Comparison of ENCODE assay signal across 8 cellular contexts in the genomic region with DNA sequence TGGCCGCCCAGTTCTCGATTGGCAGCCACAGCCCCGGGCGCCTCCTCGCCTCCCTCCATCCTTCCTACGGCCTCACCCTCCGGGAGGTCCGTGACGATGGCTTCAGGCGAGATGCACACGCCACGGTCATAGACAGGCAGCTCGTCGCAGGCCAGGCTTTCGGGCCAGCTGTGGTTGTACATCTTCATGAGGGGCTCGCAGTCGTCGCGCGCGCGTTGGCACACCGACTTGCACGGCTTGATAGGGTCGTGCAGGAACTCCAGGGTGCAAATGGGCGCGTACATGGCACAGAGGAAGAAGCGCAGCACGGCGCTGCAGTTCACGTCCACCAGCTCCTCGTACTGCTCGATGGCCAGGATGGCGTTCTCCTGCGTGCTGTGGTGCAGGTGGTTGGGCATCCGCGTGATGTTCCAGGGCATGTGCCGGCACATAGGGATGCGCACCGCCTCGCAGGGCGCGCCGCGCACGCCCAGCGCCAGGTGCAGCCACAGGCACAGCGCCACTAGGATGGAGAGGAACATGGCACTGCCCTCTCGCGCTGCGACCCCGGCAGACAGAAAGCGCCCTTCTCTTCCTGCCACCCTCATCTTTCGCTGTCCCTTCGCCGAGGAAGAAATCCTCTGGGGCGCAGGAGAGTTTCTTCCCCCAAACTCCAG. TPM values are rescaled to one million over a fixed set of nuclear protein-coding genes. Genes with fewer than 3 reads are reported as not detected.
DNase-seq lines count a peak whose midpoint lies in the region; ATAC-seq, FAIRE-seq and TF ChIP-seq lines count a peak whose summit lies in the region.

No MANE protein-coding gene starts in this region.

- H3K4me1 ChIP-seq in SJSA1 (replicated peaks) = peaks cover 20% of the 10 kb centered on the region
- H3K4me1 ChIP-seq in foreskin keratinocyte = no peaks in the 10 kb centered on the region

- no peaks in the 10 kb centered on the region for H3K9me3 Mint-ChIP-seq in progenitor cell of endocrine pancreas (ENCODE audit: low read depth)

- peak; percentile 68 for FAIRE-seq in GM12891 (lab: Jason Lieb, UNC)

- H3K27me3 Mint-ChIP-seq in progenitor cell of endocrine pancreas = peaks cover 84% of the 10 kb centered on the region

- no peaks in the 10 kb centered on the region for H3K9me3 ChIP-seq in SJSA1 (replicated peaks)

- no peak overlapping the region for H3K27ac ChIP-seq in SJSA1
- no peak overlapping the region for H3K27ac ChIP-seq in foreskin keratinocyte

- ATAC-seq in foreskin keratinocyte = peak; percentile 40
- ATAC-seq in GM18517 (IDR thresholded peaks at IDR 0.05; ENCODE audit: unreplicated experiment) = no peak
- no peak for ATAC-seq in GM21360 (IDR thresholded peaks at IDR 0.05; ENCODE audit: unreplicated experiment)
- ATAC-seq in GM21825 (IDR thresholded peaks at IDR 0.05; ENCODE audit: unreplicated experiment) = no peak

- DNase-seq in GM12891 (ENCODE audit: insufficient read length, low spot score) (no peak), SJSA1 (ENCODE audit: low read depth in 1 of 2, low spot score in 2 of 2) (peak in 1 of 2 experiments; percentile 21), foreskin keratinocyte (no peak), progenitor cell of endocrine pancreas (ENCODE audit: low spot score, unreplicated experiment) (no peak), T-helper 9 cell (no peak)

- no peaks in the 10 kb centered on the region for H3K36me3 Mint-ChIP-seq in progenitor cell of endocrine pancreas (ENCODE audit: insufficient read depth)

- TF ChIP-seq POLR2A in GM12891 (IDR thresholded peaks at IDR 0.05; ENCODE audit: low read depth, low read length) = no peak

- TF ChIP-seq CTCF in foreskin keratinocyte (conservative IDR thresholded peaks at IDR 0.05) (no peak), progenitor cell of endocrine pancreas (IDR thresholded peaks at IDR 0.05; ENCODE audit: unreplicated experiment) (no peak)

- H3K27ac Mint-ChIP-seq in progenitor cell of endocrine pancreas = no peak overlapping the region

- H3K4me3 Mint-ChIP-seq in progenitor cell of endocrine pancreas (ENCODE audit: low read depth) = peak overlapping the region; percentile 67

- no peaks in the 10 kb centered on the region for H3K36me3 ChIP-seq in SJSA1

- peaks cover 27% of the 10 kb centered on the region for H3K27me3 ChIP-seq in SJSA1 (replicated peaks)
- H3K27me3 ChIP-seq in foreskin keratinocyte = peaks cover 40% of the 10 kb centered on the region

- H3K4me3 ChIP-seq in SJSA1 = peak overlapping the region; percentile 36

- H3K4me1 Mint-ChIP-seq in progenitor cell of endocrine pancreas (ENCODE audit: low read depth) = peaks cover 6% of the 10 kb centered on the region

TF ChIP-seq in GM12891, 5 proteins besides CTCF, POLR2A, EP300 and RAD21:
- no peak for TF ChIP-seq TAF1 (IDR thresholded peaks at IDR 0.05; ENCODE audit: low read depth, low read length)
- TF ChIP-seq POU2F2 (IDR thresholded peaks at IDR 0.05; ENCODE audit: low read depth, low read length) = no peak
- TF ChIP-seq PAX5 (IDR thresholded peaks at IDR 0.05; ENCODE audit: insufficient read depth, low read length, severe bottlenecking) = no peak
- TF ChIP-seq POLR2AphosphoS5 (IDR thresholded peaks at IDR 0.05; ENCODE audit: low read depth, low read length) = no peak
- no peak for TF ChIP-seq SPI1 (IDR thresholded peaks at IDR 0.05; ENCODE audit: low read depth, low read length)

RNA-seq across cellular contexts. Expression of a gene that starts 0.5 kb away (rescaled TPM):
- not detected for polyA plus RNA-seq in GM12891 (2012; ENCODE audit: low read depth, missing spikeins)
- 0.13 TPM in 1 of 2 replicates, not detected in the other for total RNA-seq in SJSA1 (2014; rRNA removed; shearing (Covaris generic))
- not detected in 2 replicates for total RNA-seq in foreskin keratinocyte
- not detected in 2 replicates for polyA plus RNA-seq in foreskin keratinocyte
- not detected in 2 replicates for total RNA-seq in progenitor cell of endocrine pancreas

RNA-seq across cellular contexts. Expression of a gene that starts 4.3 kb away (rescaled TPM):
- 0.78 TPM for polyA plus RNA-seq in GM12891 (2012; ENCODE audit: low read depth, missing spikeins)
- total RNA-seq in SJSA1 (2014; rRNA removed; shearing (Covaris generic)) = 46.2 and 58.1 TPM in 2 replicates
- 0.11 TPM in 1 of 2 replicates, not detected in the other for total RNA-seq in foreskin keratinocyte
- 0.06 TPM in 1 of 2 replicates, not detected in the other for polyA plus RNA-seq in foreskin keratinocyte
- 1.8 and 2.8 TPM in 2 replicates for total RNA-seq in progenitor cell of endocrine pancreas

Comparison
In these comparisons a context has a peak if more than half of its experiments do, and no peak if none do; other contexts are left out.
1. RNA of a gene that starts 4.3 kb away (total RNA-seq): 46.2 to 58.1 TPM in SJSA1; 1.8 to 2.8 TPM in progenitor cell of endocrine pancreas and 0.11 TPM in foreskin keratinocyte; every median in the first group is over 10 times any median in the second.